9 cellular contexts compared by ENCODE assay signal in the genomic region with DNA sequence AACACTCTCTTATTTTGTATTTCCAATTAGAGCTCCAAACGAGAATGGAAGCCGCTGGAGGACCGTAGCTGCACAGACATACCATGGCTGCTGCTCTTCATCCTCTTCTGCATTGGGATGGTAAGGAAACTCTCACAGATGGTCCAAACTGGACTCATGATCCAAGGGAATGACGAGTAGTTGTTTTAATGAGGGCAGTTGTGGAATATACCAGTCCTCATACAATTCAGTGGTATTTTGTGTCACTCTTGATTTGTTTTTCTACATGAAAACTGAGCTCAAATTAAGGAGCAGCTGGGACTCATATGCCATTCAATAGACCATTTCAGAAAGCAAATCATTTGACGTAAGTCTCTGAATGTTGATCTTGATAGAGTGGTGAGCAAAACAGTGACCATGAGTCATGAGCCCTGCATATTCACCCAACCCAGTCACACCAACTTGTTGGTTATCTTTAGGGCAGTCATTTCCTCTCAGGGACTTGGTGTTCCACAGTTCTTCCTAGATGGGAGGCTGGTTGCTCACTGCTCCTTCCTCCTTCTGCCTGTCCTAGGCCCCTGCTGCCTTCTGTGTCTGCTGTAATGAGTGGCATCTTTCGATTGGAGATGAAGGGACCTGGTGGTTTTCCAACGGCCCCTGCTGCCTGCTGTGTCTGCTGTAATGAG. TPM values are rescaled to one million over a fixed set of nuclear protein-coding genes. Genes with fewer than 3 reads are reported as not detected.
DNase-seq lines count a peak whose midpoint lies in the region; ATAC-seq and TF ChIP-seq lines count a peak whose summit lies in the region.
"Had no signal": no experiment of that assay in that cellular context is flagged by ENCODE, and none has a peak within 500 bp of the region (broad histone marks: within the 10 kb centered on the region; RNA-seq: fewer than 3 reads in every experiment).

No MANE protein-coding gene starts in this region.

- no peak overlapping the region for H3K18ac ChIP-seq in H9 (ENCODE audit: insufficient read length, low read depth, low read length)

- H2AFZ ChIP-seq in H9 (ENCODE audit: low read length) = no peak overlapping the region

- no peak overlapping the region for H4K91ac ChIP-seq in H9 (ENCODE audit: insufficient read length, low read depth, low read length)

- peaks cover 16% of the 10 kb centered on the region for H3K36me3 ChIP-seq in skeletal muscle satellite cell (ENCODE audit: insufficient read depth, low read length)

- H3K9me3 ChIP-seq in H9 (ENCODE audit: control insufficient read depth, low read depth, low read length) (no peaks in the 10 kb centered on the region), skeletal muscle satellite cell (replicated peaks; ENCODE audit: low read length) (no peaks in the 10 kb centered on the region)

- peak overlapping the region in 2 of 3 experiments; percentile 76 to 91; a peak in 3 of 7 replicates for H3K27ac Mint-ChIP-seq in H9
- H3K27ac Mint-ChIP-seq: nephron had no signal

- DNase-seq in H9 (no peak), fibroblast of the conjunctiva (ENCODE audit: low read depth) (peak; percentile 71), cerebellum (ENCODE audit: low spot score) (no peak), NCI-H1417 (lab: John Stamatoyannopoulos, UW) (no peak)
- no peak for DNase-seq in stimulated activated naive CD4-positive, alpha-beta T cell (lab: John Stamatoyannopoulos, UW)
- DNase-seq in effector CD8-positive, alpha-beta T cell (lab: John Stamatoyannopoulos, UW) = no peak

- H3K79me1 ChIP-seq in H9 (ENCODE audit: insufficient read depth, low read depth, low read length, poor library complexity, severe bottlenecking) = no peaks in the 10 kb centered on the region

- H3K23me2 ChIP-seq in H9 (ENCODE audit: insufficient read length, low read depth, low read length, poor library complexity, severe bottlenecking) = no peaks in the 10 kb centered on the region

- H3K56ac ChIP-seq in H9 (ENCODE audit: insufficient read length, low read depth, low read length) = no peak overlapping the region

- no peak overlapping the region for H4K5ac ChIP-seq in H9 (ENCODE audit: insufficient read length, low read depth, low read length)

- H3T11ph ChIP-seq in H9 (ENCODE audit: low read length) = no peak overlapping the region

- no peaks in the 10 kb centered on the region for H3K9me3 Mint-ChIP-seq in H9
- H3K9me3 Mint-ChIP-seq: nephron had no signal

- peaks cover 12 to 31% (median 30%) of the 10 kb centered on the region in 3 experiments for H3K36me3 Mint-ChIP-seq in H9 (ENCODE audit: insufficient read depth in 1 of 3, low read depth in 3 of 3)

- no peak overlapping the region for H2AK5ac ChIP-seq in H9 (ENCODE audit: insufficient read length, low read length)

- H3K4me1 ChIP-seq in H9 (ENCODE audit: insufficient read depth, low read length) (peaks cover 5% of the 10 kb centered on the region), skeletal muscle satellite cell (ENCODE audit: control insufficient read depth, insufficient read depth, low read length) (peaks cover 59% of the 10 kb centered on the region)

- H2BK120ac ChIP-seq in H9 (ENCODE audit: low read depth, low read length, poor library complexity, severe bottlenecking) = no peak overlapping the region

- H2BK5ac ChIP-seq in H9 (ENCODE audit: insufficient read length, low read length) = no peak overlapping the region

- H3K27me3 ChIP-seq in H9 (ENCODE audit: insufficient read depth, low read length) (no peaks in the 10 kb centered on the region), skeletal muscle satellite cell (ENCODE audit: control insufficient read depth, insufficient read depth, low read length) (no peaks in the 10 kb centered on the region)

- no peak overlapping the region for H3K14ac ChIP-seq in H9 (ENCODE audit: insufficient read depth, low read length)

- H3K4me3 Mint-ChIP-seq in H9 = no peak overlapping the region; a peak in 1 of 5 replicates
- H3K4me3 Mint-ChIP-seq: nephron had no signal

- no peak overlapping the region for H3K9ac ChIP-seq in H9 (ENCODE audit: extremely low read depth, insufficient read length, low read length)
- peak overlapping the region; percentile 81 for H3K9ac ChIP-seq in skeletal muscle satellite cell (ENCODE audit: low read depth, low read length)

- H3K4me1 Mint-ChIP-seq in H9 = peaks cover 48 to 49% of the 10 kb centered on the region in 2 experiments

- no peak overlapping the region for H3K4ac ChIP-seq in H9 (ENCODE audit: low read depth, low read length)

- ATAC-seq in SK-N-SH treated with all-trans-retinoic acid at 6 μM for 48 hours = peak; percentile 85

- H3K79me2 ChIP-seq in H9 (ENCODE audit: insufficient read depth, low read length) = peaks cover 2% of the 10 kb centered on the region; the same call in 1 of the 2 replicates

- H3K4me2 ChIP-seq in H9 (ENCODE audit: insufficient read depth, insufficient read length, low read length) = no peak overlapping the region
- H3K4me2 ChIP-seq in skeletal muscle satellite cell (ENCODE audit: low read length) = peak overlapping the region; percentile 68

- H4K20me1 ChIP-seq in H9 (ENCODE audit: control insufficient read depth, insufficient read depth, insufficient read length) = no peaks in the 10 kb centered on the region

- no peak overlapping the region for H2BK20ac ChIP-seq in H9 (ENCODE audit: low read depth, low read length, poor library complexity, severe bottlenecking)

- TF ChIP-seq CTCF in H9 (conservative IDR thresholded peaks at IDR 0.05) = no peak

- peak overlapping the region; percentile 35 for H3K4me3 ChIP-seq in skeletal muscle satellite cell (ENCODE audit: low read length)

- H2BK12ac ChIP-seq in H9 (ENCODE audit: insufficient read length, low read depth, low read length) = no peak overlapping the region

- WGBS in H9 (ENCODE audit: extremely low coverage, insufficient read length, low lambda C conversion rate) = no CpG with 5 or more reads among the region's 7 CpGs

- no peak overlapping the region for H3K23ac ChIP-seq in H9 (ENCODE audit: insufficient read length, low read depth, low read length)

- H2BK15ac ChIP-seq in H9 (ENCODE audit: low read depth, low read length) = no peak overlapping the region; the same call in 1 of the 2 replicates

- H3K27me3 Mint-ChIP-seq in H9 (ENCODE audit: low read depth) = no peaks in the 10 kb centered on the region

- H4K8ac ChIP-seq in H9 (replicated peaks; ENCODE audit: insufficient read length, low read depth, low read length) = no peak overlapping the region

- no peak overlapping the region for H3K27ac ChIP-seq in H9 (ENCODE audit: insufficient read length, low read depth, low read length)

TF ChIP-seq in SK-N-SH treated with all-trans-retinoic acid at 6 μM for 48 hours, 23 proteins besides CTCF, POLR2A, EP300 and RAD21:
- TF ChIP-seq ISL1 (CRISPR knock-in tag; IDR thresholded peaks at IDR 0.05) (peak; percentile 27; the same call in 1 of the 2 replicates), ARNTL (CRISPR knock-in tag; IDR thresholded peaks at IDR 0.05; ENCODE audit: borderline replicate concordance, low read depth) (no peak), ZNF565 (CRISPR knock-in tag; conservative IDR thresholded peaks at IDR 0.05; ENCODE audit: low read depth) (no peak), ZFP30 (CRISPR knock-in tag; IDR thresholded peaks at IDR 0.05) (no peak), ZFP3 (CRISPR knock-in tag; IDR thresholded peaks at IDR 0.05) (no peak), TCF4 (CRISPR knock-in tag; IDR thresholded peaks at IDR 0.05; ENCODE audit: borderline replicate concordance) (no peak), OSR1 (CRISPR knock-in tag; IDR thresholded peaks at IDR 0.05) (no peak)
- TF ChIP-seq, protein P1, sequence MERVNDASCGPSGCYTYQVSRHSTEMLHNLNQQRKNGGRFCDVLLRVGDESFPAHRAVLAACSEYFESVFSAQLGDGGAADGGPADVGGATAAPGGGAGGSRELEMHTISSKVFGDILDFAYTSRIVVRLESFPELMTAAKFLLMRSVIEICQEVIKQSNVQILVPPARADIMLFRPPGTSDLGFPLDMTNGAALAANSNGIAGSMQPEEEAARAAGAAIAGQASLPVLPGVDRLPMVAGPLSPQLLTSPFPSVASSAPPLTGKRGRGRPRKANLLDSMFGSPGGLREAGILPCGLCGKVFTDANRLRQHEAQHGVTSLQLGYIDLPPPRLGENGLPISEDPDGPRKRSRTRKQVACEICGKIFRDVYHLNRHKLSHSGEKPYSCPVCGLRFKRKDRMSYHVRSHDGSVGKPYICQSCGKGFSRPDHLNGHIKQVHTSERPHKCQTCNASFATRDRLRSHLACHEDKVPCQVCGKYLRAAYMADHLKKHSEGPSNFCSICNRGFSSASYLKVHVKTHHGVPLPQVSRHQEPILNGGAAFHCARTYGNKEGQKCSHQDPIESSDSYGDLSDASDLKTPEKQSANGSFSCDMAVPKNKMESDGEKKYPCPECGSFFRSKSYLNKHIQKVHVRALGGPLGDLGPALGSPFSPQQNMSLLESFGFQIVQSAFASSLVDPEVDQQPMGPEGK (CRISPR knock-in tag; IDR thresholded peaks at IDR 0.05; ENCODE audit: borderline replicate concordance) = no peak

RNA-seq across cellular contexts. Expression of a gene that starts 54.9 kb away (rescaled TPM):
- 59.6 and 60.7 TPM in 2 replicates for total RNA-seq in H9 (2021)
- total RNA-seq in skeletal muscle satellite cell (2012; rRNA removed) = 67.3 and 72.0 TPM in 2 replicates
- total RNA-seq in cerebellum = 24.2 TPM
